In genomic region chr1:194378517-194378916, GRCh38 we compare ENCODE assay signal across 19 cellular contexts.
DNase-seq lines count a peak whose midpoint lies in the region; ATAC-seq, FAIRE-seq and TF ChIP-seq lines count a peak whose summit lies in the region.
"Had no signal": no experiment of that assay in that cellular context is flagged by ENCODE, and none has a peak within 500 bp of the region (broad histone marks: within the 10 kb centered on the region; RNA-seq: fewer than 3 reads in every experiment).

No MANE protein-coding gene starts in this region.

- no peak overlapping the region for H3K27ac ChIP-seq in astrocyte (ENCODE audit: low read depth, low read length)
- no peak overlapping the region for H3K27ac ChIP-seq in mesendoderm (ENCODE audit: low read depth, low read length)
- H3K27ac ChIP-seq: RWPE1 had no signal

- H3K36me3 ChIP-seq in astrocyte (ENCODE audit: insufficient read depth, low read length): no peaks in the 10 kb centered on the region
- no peaks in the 10 kb centered on the region for H3K36me3 ChIP-seq in mesendoderm (ENCODE audit: control insufficient read depth, insufficient read depth, low read length)

- no peak overlapping the region for H2BK5ac ChIP-seq in mesendoderm (ENCODE audit: low read length)

- no peak overlapping the region for H3K18ac ChIP-seq in mesendoderm (ENCODE audit: low read length)

- peaks cover 7% of the 10 kb centered on the region for H3K9me3 Mint-ChIP-seq in HFFc6
- peaks cover 1% of the 10 kb centered on the region for H3K9me3 Mint-ChIP-seq in astrocyte (ENCODE audit: unreplicated experiment)

- no peak overlapping the region for H3K4me3 ChIP-seq in astrocyte (ENCODE audit: insufficient read depth, low read depth, low read length)
- no peak overlapping the region for H3K4me3 ChIP-seq in mesendoderm (ENCODE audit: low read length)

- TF ChIP-seq CTCF in HFFc6 (IDR thresholded peaks at IDR 0.05) (no peak), astrocyte (IDR thresholded peaks at IDR 0.05; ENCODE audit: insufficient read depth, low read depth, low read length) (no peak)

- H2BK120ac ChIP-seq in mesendoderm (ENCODE audit: low read depth, low read length): no peak overlapping the region

- H3K4me3 Mint-ChIP-seq in HFFc6 (no peak overlapping the region), astrocyte (ENCODE audit: unreplicated experiment) (no peak overlapping the region)
- H3K4me3 Mint-ChIP-seq: B cell; CD4-positive, CD25-positive, alpha-beta regulatory T cell had no signal

- H3K27me3 ChIP-seq in astrocyte (ENCODE audit: insufficient read depth, low read length) (no peaks in the 10 kb centered on the region), mesendoderm (ENCODE audit: insufficient read depth, low read length, poor library complexity) (no peaks in the 10 kb centered on the region)

- no peak overlapping the region for H3K4me2 ChIP-seq in astrocyte (ENCODE audit: low read length)
- no peak overlapping the region for H3K4me2 ChIP-seq in mesendoderm (ENCODE audit: low read length)

- H3K27me3 Mint-ChIP-seq in HFFc6 (ENCODE audit: insufficient read depth) (no peaks in the 10 kb centered on the region), astrocyte (ENCODE audit: low read depth, unreplicated experiment) (no peaks in the 10 kb centered on the region)
- H3K27me3 Mint-ChIP-seq: B cell had no signal

- no peak overlapping the region for H4K8ac ChIP-seq in mesendoderm (ENCODE audit: low read depth, low read length)

- H2AFZ ChIP-seq in astrocyte (ENCODE audit: low read depth, low read length): no peak overlapping the region

- no peaks in the 10 kb centered on the region for H4K20me1 ChIP-seq in astrocyte (ENCODE audit: insufficient read depth, low read length)

- no peak overlapping the region for H2AK5ac ChIP-seq in mesendoderm (ENCODE audit: low read length)

- no peaks in the 10 kb centered on the region for H3K9me3 ChIP-seq in astrocyte (ENCODE audit: insufficient read depth, low read depth, low read length)
- H3K9me3 ChIP-seq: Caco-2 had no signal

- H3K56ac ChIP-seq in mesendoderm (ENCODE audit: low read length): no peak overlapping the region

- no peak for FAIRE-seq in astrocyte (lab: Jason Lieb, UNC)
- FAIRE-seq: GM12892 had no signal

- no peak for ATAC-seq in stimulated activated naive CD8-positive, alpha-beta T cell treated with anti-CD3 and anti-CD28 coated beads, Interleukin-15, Interleukin-2, amounts not matched to agents 100 U/mL and 50 U/mL, for 24 hours
- ATAC-seq: PC-3 had no signal

- peak; percentile 46 for DNase-seq in EH (ENCODE audit: low read depth)
- peak; percentile 4 for DNase-seq in HFFc6
- DNase-seq in astrocyte (ENCODE audit: low read depth): peak; percentile 3
- peak; percentile 80 for DNase-seq in mesendoderm
- DNase-seq in NCI-H1436 treated with DMSO at 0.1 percent for 48 hours (lab: John Stamatoyannopoulos, UW): no peak
- DNase-seq in stimulated activated naive CD8-positive, alpha-beta T cell treated with anti-CD3 and anti-CD28 coated beads, Interleukin-15, Interleukin-2, amounts not matched to agents 100 U/mL and 50 U/mL, for 24 hours: no peak
- no peak for DNase-seq in activated naive CD4-positive, alpha-beta T cell (lab: John Stamatoyannopoulos, UW)
- DNase-seq: Caco-2; CD4-positive, CD25-positive, alpha-beta regulatory T cell; GF-D8; H7; Karpas-422; NCI-H1105 treated with DMSO at 0.1 percent for 48 hours; NCI-H187; NCI-H69; PC-3 had no signal

- no peak overlapping the region for H3K27ac Mint-ChIP-seq in HFFc6
- H3K27ac Mint-ChIP-seq in astrocyte (ENCODE audit: unreplicated experiment): no peak overlapping the region
- H3K27ac Mint-ChIP-seq: B cell; CD4-positive, CD25-positive, alpha-beta regulatory T cell had no signal

- H3K23ac ChIP-seq in mesendoderm (ENCODE audit: low read length): no peak overlapping the region

- H2BK15ac ChIP-seq in mesendoderm (replicated peaks; ENCODE audit: low read depth): no peak overlapping the region

- H3K9ac ChIP-seq in astrocyte (ENCODE audit: low read length) (no peak overlapping the region), mesendoderm (ENCODE audit: low read length) (no peak overlapping the region)

- no peaks in the 10 kb centered on the region for H3K79me1 ChIP-seq in mesendoderm (ENCODE audit: low read length)

- H3K4ac ChIP-seq in mesendoderm (ENCODE audit: low read depth, low read length): no peak overlapping the region

- H3K36me3 Mint-ChIP-seq in HFFc6 (ENCODE audit: low read depth) (peaks cover 7% of the 10 kb centered on the region), astrocyte (ENCODE audit: low read depth, unreplicated experiment) (no peaks in the 10 kb centered on the region)
- H3K36me3 Mint-ChIP-seq: CD4-positive, CD25-positive, alpha-beta regulatory T cell had no signal

- no peaks in the 10 kb centered on the region; the same call in 1 of the 2 replicates for H3K4me1 Mint-ChIP-seq in HFFc6 (ENCODE audit: low read depth)
- peaks cover 1% of the 10 kb centered on the region for H3K4me1 Mint-ChIP-seq in astrocyte (ENCODE audit: low read depth, unreplicated experiment)
- H3K4me1 Mint-ChIP-seq: B cell; CD4-positive, CD25-positive, alpha-beta regulatory T cell had no signal

- H3K79me2 ChIP-seq in astrocyte (ENCODE audit: insufficient read depth, low read length) (no peaks in the 10 kb centered on the region), mesendoderm (ENCODE audit: control insufficient read depth, insufficient read depth, low read length) (no peaks in the 10 kb centered on the region)

- H3K4me1 ChIP-seq in astrocyte (ENCODE audit: insufficient read depth, low read length) (no peaks in the 10 kb centered on the region), mesendoderm (ENCODE audit: control insufficient read depth, low read depth, low read length) (no peaks in the 10 kb centered on the region)
- H3K4me1 ChIP-seq: Caco-2 had no signal

- no peak overlapping the region for H4K5ac ChIP-seq in mesendoderm (ENCODE audit: low read length)

Comparison
In these comparisons a context has a peak if more than half of its experiments do, and no peak if none do; other contexts are left out.
1. DNase-seq: peak in EH (single experiment), HFFc6 (single experiment), astrocyte (single experiment) and mesendoderm (single experiment); none in NCI-H1436 treated with DMSO at 0.1 percent for 48 hours (single experiment), stimulated activated naive CD8-positive, alpha-beta T cell treated with anti-CD3 and anti-CD28 coated beads, Interleukin-15, Interleukin-2, amounts not matched to agents 100 U/mL and 50 U/mL, for 24 hours (single experiment) and activated naive CD4-positive, alpha-beta T cell (0 of 4).